ENCODE assay signal across 2 cellular contexts in genomic region chr5:116498478-116498877, GRCh38.
A peak's percentile ranks its signal among the peaks of the same experiment; 100 is the strongest.
TF ChIP-seq lines count a peak whose summit lies in the region.

No MANE protein-coding gene starts in this region.

TF ChIP-seq in IMR-90, 13 proteins besides CTCF, POLR2A, EP300 and RAD21:
- TF ChIP-seq MAFK (IDR thresholded peaks at IDR 0.05; ENCODE audit: low read depth, low read length) (peak; percentile 83), BHLHE40 (IDR thresholded peaks at IDR 0.05; ENCODE audit: low read depth, low read length) (no peak)

TF ChIP-seq in H1, 55 proteins besides CTCF, POLR2A, EP300 and RAD21:
- TF ChIP-seq CHD1 (IDR thresholded peaks at IDR 0.05; ENCODE audit: low read depth, low read length) (no peak), MAFK (IDR thresholded peaks at IDR 0.05; ENCODE audit: low read depth, low read length) (peak; percentile 91)
TF ChIP-seq in H1: peak in this region for 1.
